In genomic region chr16:53744449-53744848, GRCh38 we compare ENCODE assay signal across 9 cellular contexts. TPM values are rescaled to one million over a fixed set of nuclear protein-coding genes. Genes with fewer than 3 reads are reported as not detected.
DNase-seq lines count a peak whose midpoint lies in the region; ATAC-seq, FAIRE-seq and TF ChIP-seq lines count a peak whose summit lies in the region.
"Had no signal": no experiment of that assay in that cellular context is flagged by ENCODE, and none has a peak within 500 bp of the region (broad histone marks: within the 10 kb centered on the region; RNA-seq: fewer than 3 reads in every experiment).

No MANE protein-coding gene starts in this region.

- FAIRE-seq in frontal cortex (lab: Jason Lieb, UNC) = no peak

- no peak overlapping the region for H2BK20ac ChIP-seq in IMR-90 (ENCODE audit: low read depth, low read length)

- peaks cover 8% of the 10 kb centered on the region; the same call in 1 of the 2 replicates for H3K9me1 ChIP-seq in IMR-90 (ENCODE audit: insufficient read depth, low read length)

- intact Hi-C loops in IMR-90 (cut with micrococcal nuclease) (no loop called here), cardiac septum (cut with DNase I) (no loop called here)

- BruUV-seq in IMR-90 (replicated peaks; lab: Mats Ljungman, UMichigan) = no TSS peak

- H4K20me1 ChIP-seq in IMR-90 (ENCODE audit: insufficient read depth, low read length) (peaks cover 24% of the 10 kb centered on the region), neural progenitor cell (ENCODE audit: low read depth) (no peaks in the 10 kb centered on the region)

- H2AFZ ChIP-seq in IMR-90 (replicated peaks; ENCODE audit: low read length, poor library complexity) (no peak overlapping the region), neural progenitor cell (replicated peaks) (no peak overlapping the region)

- no peak overlapping the region for H4K5ac ChIP-seq in IMR-90 (ENCODE audit: low read depth, low read length)

- H3K27ac Mint-ChIP-seq in neural progenitor cell = peak overlapping the region; percentile 22

- no peak overlapping the region for H4K8ac ChIP-seq in IMR-90 (ENCODE audit: low read depth in 2 of 2, low read length in 2 of 2)

- no peak overlapping the region for H3K27ac ChIP-seq in IMR-90 (ENCODE audit: insufficient read depth, low read length)
- no peak overlapping the region for H3K27ac ChIP-seq in neural progenitor cell

- H2AK9ac ChIP-seq in IMR-90 (replicated peaks; ENCODE audit: low read depth, low read length, poor library complexity) = no peak overlapping the region

- H3K4me2 ChIP-seq in IMR-90 (ENCODE audit: low read depth, low read length) (no peak overlapping the region), neural progenitor cell (no peak overlapping the region)

- no peaks in the 10 kb centered on the region for H3F3A ChIP-seq in neural progenitor cell (ENCODE audit: low read depth)

- no peak overlapping the region for H2BK5ac ChIP-seq in IMR-90 (ENCODE audit: low read depth, low read length, poor library complexity, severe bottlenecking)

- ATAC-seq in IMR-90 (ENCODE audit: low read depth) (no peak), HG03460 (IDR thresholded peaks at IDR 0.05; ENCODE audit: unreplicated experiment) (no peak)

- H3K4ac ChIP-seq in IMR-90 (ENCODE audit: low read depth, low read length) = no peak overlapping the region

- CTCF ChIA-PET in IMR-90 (lab: Yijun Ruan, JAX) = interaction anchor here (1.0 to 2.1 kb wide), 4 partner anchors 9 to 78 kb away, joined by 4 to 7 read pairs (median 4); no protein-coding TSS in a partner anchor

- H3K9me3 Mint-ChIP-seq in neural progenitor cell = peaks cover 11% of the 10 kb centered on the region

- DNase-seq in GM13976 (ENCODE audit: low spot score) (peak; percentile 23), IMR-90 (no peak), neural progenitor cell (ENCODE audit: low spot score) (no peak), frontal cortex (ENCODE audit: low spot score in 2 of 2) (no peak), cardiac septum (ENCODE audit: low spot score) (no peak), GM03348 (ENCODE audit: low spot score) (no peak)
- peak; percentile 1 for DNase-seq in activated gamma-delta T cell treated with anti-CD3 and anti-CD28 coated beads, Interleukin-2, amount 50 U/mL, for 16 hours (ENCODE audit: low read depth)
- DNase-seq: NCI-H446 had no signal

- peaks cover 20 to 50% of the 10 kb centered on the region in 2 experiments for H3K79me1 ChIP-seq in IMR-90 (ENCODE audit: low read depth in 1 of 2, low read length in 2 of 2)

- no peak overlapping the region for H2AK5ac ChIP-seq in IMR-90 (ENCODE audit: low read depth, low read length)

- H3K23ac ChIP-seq in IMR-90 (ENCODE audit: low read depth, low read length) = no peak overlapping the region

- H3K36me3 Mint-ChIP-seq in neural progenitor cell = peaks cover 4% of the 10 kb centered on the region

- TF ChIP-seq RAD21 in IMR-90 (IDR thresholded peaks at IDR 0.05; ENCODE audit: low read length) = no peak

- no peak overlapping the region for H3K56ac ChIP-seq in IMR-90 (ENCODE audit: extremely low read depth, insufficient read depth, low read length)

- no peaks in the 10 kb centered on the region for H3K27me3 Mint-ChIP-seq in neural progenitor cell (ENCODE audit: insufficient read depth, low read depth)

- no peak overlapping the region for H3K4me3 ChIP-seq in IMR-90 (ENCODE audit: insufficient read depth, low read depth, low read length)
- H3K4me3 ChIP-seq in neural progenitor cell = no peak overlapping the region

- H3K4me1 Mint-ChIP-seq in neural progenitor cell = peaks cover 40% of the 10 kb centered on the region

- dilution Hi-C loops in IMR-90 (cut with HindIII; ENCODE audit: low sequenced_read_pairs, unreplicated experiment) = no loop called here

- in situ Hi-C loops in GM13976 (cut with MboI; ENCODE audit: low sequenced_read_pairs, unreplicated experiment) (no loop called here), IMR-90 (cut with MboI; ENCODE audit: low sequenced_read_pairs) (no loop called here)

- no peak overlapping the region for H3K9ac ChIP-seq in IMR-90 (ENCODE audit: low read depth, low read length)
- H3K9ac ChIP-seq in neural progenitor cell = no peak overlapping the region

- H3K27me3 ChIP-seq in IMR-90 (ENCODE audit: control insufficient read depth, insufficient read depth, low read length) (no peaks in the 10 kb centered on the region), neural progenitor cell (no peaks in the 10 kb centered on the region)

- WGBS in IMR-90 (ENCODE audit: extremely low coverage in 2 of 2, insufficient read length in 1 of 2), 2 experiments = no CpG with 5 or more reads among the region's 3 CpGs

- TF ChIP-seq POLR2A in IMR-90 (IDR thresholded peaks at IDR 0.05; ENCODE audit: low read depth, low read length) = no peak

- no peak overlapping the region for H2BK120ac ChIP-seq in IMR-90 (ENCODE audit: low read depth, low read length)

- POLR2A ChIA-PET in IMR-90 (lab: Charles Lee; ENCODE audit: unreplicated experiment) = no interaction called here

- no peak overlapping the region for H4K91ac ChIP-seq in IMR-90 (ENCODE audit: insufficient read depth, low read depth, low read length)

- peaks cover 66% of the 10 kb centered on the region for H3K79me2 ChIP-seq in neural progenitor cell (ENCODE audit: low read depth)

- no peak overlapping the region for H3K14ac ChIP-seq in IMR-90 (replicated peaks; ENCODE audit: low read depth, low read length)

- H3K36me3 ChIP-seq in IMR-90 (ENCODE audit: control insufficient read depth, insufficient read depth, low read length) (no peaks in the 10 kb centered on the region), neural progenitor cell (no peaks in the 10 kb centered on the region)

- peak overlapping the region; percentile 8; the same call in 1 of the 3 replicates for H2BK15ac ChIP-seq in IMR-90 (ENCODE audit: low read depth, low read length)

- no peaks in the 10 kb centered on the region for H3K9me3 ChIP-seq in IMR-90 (ENCODE audit: control insufficient read depth, insufficient read depth, low read length)
- H3K9me3 ChIP-seq in neural progenitor cell (ENCODE audit: low read depth) = peaks cover 10% of the 10 kb centered on the region

- H3K4me3 Mint-ChIP-seq in neural progenitor cell = no peak overlapping the region

- no peak overlapping the region for H3K18ac ChIP-seq in IMR-90 (ENCODE audit: low read depth, low read length)

- TF ChIP-seq CTCF in GM13976 (IDR thresholded peaks at IDR 0.05; ENCODE audit: borderline replicate concordance, control extremely low read depth, extremely low read depth, insufficient read depth, missing control alignments) (no peak), IMR-90 (conservative IDR thresholded peaks at IDR 0.05; ENCODE audit: low read depth, low read length) (no peak), neural progenitor cell (IDR thresholded peaks at IDR 0.05) (no peak)

- H3K4me1 ChIP-seq in IMR-90 (ENCODE audit: control insufficient read depth, insufficient read depth, low read length) (peaks cover 5% of the 10 kb centered on the region), neural progenitor cell (peaks cover 9% of the 10 kb centered on the region)

TF ChIP-seq in IMR-90, 13 proteins besides CTCF, POLR2A, EP300 and RAD21:
- no peak for TF ChIP-seq CHD1 (IDR thresholded peaks at IDR 0.05; ENCODE audit: low read depth, low read length)
- no peak for TF ChIP-seq CEBPB (IDR thresholded peaks at IDR 0.05; ENCODE audit: low read depth, low read length)
- no peak for TF ChIP-seq FOS (IDR thresholded peaks at IDR 0.05; ENCODE audit: low read depth, low read length)
- no peak for TF ChIP-seq MAFK (IDR thresholded peaks at IDR 0.05; ENCODE audit: low read depth, low read length)
- TF ChIP-seq RFX5 (IDR thresholded peaks at IDR 0.05; ENCODE audit: low read depth, low read length) = no peak
- no peak for TF ChIP-seq MAZ (IDR thresholded peaks at IDR 0.05; ENCODE audit: borderline replicate concordance, low read depth, low read length)
- TF ChIP-seq SMC3 (IDR thresholded peaks at IDR 0.05; ENCODE audit: low read depth, low read length) = no peak
- TF ChIP-seq USF2 (IDR thresholded peaks at IDR 0.05; ENCODE audit: low read depth, low read length) = no peak
- no peak for TF ChIP-seq BHLHE40 (IDR thresholded peaks at IDR 0.05; ENCODE audit: low read depth, low read length)
- no peak for TF ChIP-seq NFE2L2 (IDR thresholded peaks at IDR 0.05; ENCODE audit: low read depth, low read length)
- TF ChIP-seq RCOR1 (IDR thresholded peaks at IDR 0.05; ENCODE audit: insufficient replicate concordance, low read length) = no peak
- TF ChIP-seq MXI1 (IDR thresholded peaks at IDR 0.05; ENCODE audit: borderline replicate concordance, low read depth, low read length) = no peak
- TF ChIP-seq, protein P1, sequence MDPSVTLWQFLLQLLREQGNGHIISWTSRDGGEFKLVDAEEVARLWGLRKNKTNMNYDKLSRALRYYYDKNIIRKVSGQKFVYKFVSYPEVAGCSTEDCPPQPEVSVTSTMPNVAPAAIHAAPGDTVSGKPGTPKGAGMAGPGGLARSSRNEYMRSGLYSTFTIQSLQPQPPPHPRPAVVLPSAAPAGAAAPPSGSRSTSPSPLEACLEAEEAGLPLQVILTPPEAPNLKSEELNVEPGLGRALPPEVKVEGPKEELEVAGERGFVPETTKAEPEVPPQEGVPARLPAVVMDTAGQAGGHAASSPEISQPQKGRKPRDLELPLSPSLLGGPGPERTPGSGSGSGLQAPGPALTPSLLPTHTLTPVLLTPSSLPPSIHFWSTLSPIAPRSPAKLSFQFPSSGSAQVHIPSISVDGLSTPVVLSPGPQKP (IDR thresholded peaks at IDR 0.05; ENCODE audit: borderline replicate concordance, low read depth, low read length) = no peak

RNA-seq across cellular contexts. Expression of gene FTO, which starts 40.5 kb away (rescaled TPM):
- total RNA-seq in IMR-90 (2012; rRNA removed) = 121 and 132 TPM in 2 replicates
- polyA plus RNA-seq in IMR-90 (2012; rRNA removed) = 57.4 and 70.3 TPM in 2 replicates
- 23.4 and 33.2 TPM in 2 replicates for polyA plus RNA-seq in IMR-90 (2012; cell fraction: cytosol; rRNA removed)
- polyA plus RNA-seq in IMR-90 (2012; cell fraction: nucleus; rRNA removed; ENCODE audit: low replicate concordance) = 7.1 and 28.7 TPM in 2 replicates
- 110 TPM in 2 replicates for total RNA-seq in neural progenitor cell (ENCODE audit: low replicate concordance)
- 97.8 TPM for total RNA-seq in frontal cortex
- total RNA-seq in cardiac septum = 70.4 TPM

RNA-seq across cellular contexts. Expression of gene RPGRIP1L, which starts 40.8 kb away (rescaled TPM):
- total RNA-seq in IMR-90 (2012; rRNA removed) (10.4 and 18.3 TPM in 2 replicates), neural progenitor cell (ENCODE audit: low replicate concordance) (18.6 and 23.2 TPM in 2 replicates), frontal cortex (24.1 TPM), cardiac septum (2.8 TPM)
- polyA plus RNA-seq in IMR-90 (2012; rRNA removed) = 7.0 and 7.3 TPM in 2 replicates
- polyA plus RNA-seq in IMR-90 (2012; cell fraction: cytosol; rRNA removed) = 1.2 and 1.5 TPM in 2 replicates
- 1.4 and 9.8 TPM in 2 replicates for polyA plus RNA-seq in IMR-90 (2012; cell fraction: nucleus; rRNA removed; ENCODE audit: low replicate concordance)

Comparison
In these comparisons a context has a peak if more than half of its experiments do, and no peak if none do; other contexts are left out.
1. DNase-seq: peak in GM13976 (single experiment) and activated gamma-delta T cell treated with anti-CD3 and anti-CD28 coated beads, Interleukin-2, amount 50 U/mL, for 16 hours (single experiment); none in IMR-90 (single experiment), neural progenitor cell (single experiment), frontal cortex (0 of 2), cardiac septum (single experiment) and GM03348 (single experiment).